ENCODE assay signal across 9 cellular contexts in the genomic region with DNA sequence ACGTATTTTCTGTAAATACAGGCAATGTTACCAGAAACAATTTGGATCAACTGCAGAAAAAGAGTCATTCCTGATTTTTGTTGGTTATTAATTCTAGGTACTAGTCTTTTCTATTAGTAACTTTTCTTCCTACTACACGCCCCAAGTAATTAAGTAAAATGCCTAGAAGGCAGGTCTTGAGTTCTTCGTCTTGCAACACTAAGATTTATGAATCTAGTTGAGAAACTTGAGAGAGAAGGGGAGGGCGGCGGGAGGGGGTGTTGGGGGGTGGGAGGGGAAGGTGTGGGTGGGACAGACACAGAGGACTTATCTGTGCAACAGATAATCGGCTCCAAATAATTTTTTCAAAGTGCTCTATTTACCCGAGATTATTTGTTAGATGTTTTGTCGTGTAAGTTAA. TPM values are rescaled to one million over a fixed set of nuclear protein-coding genes. Genes with fewer than 3 reads are reported as not detected.
DNase-seq lines count a peak whose midpoint lies in the region; ATAC-seq, FAIRE-seq and TF ChIP-seq lines count a peak whose summit lies in the region.
"Had no signal": no experiment of that assay in that cellular context is flagged by ENCODE, and none has a peak within 500 bp of the region (broad histone marks: within the 10 kb centered on the region; RNA-seq: fewer than 3 reads in every experiment).

No MANE protein-coding gene starts in this region.

- DNase-seq in cardiac muscle cell (ENCODE audit: low read depth in 1 of 2, low spot score in 1 of 2): peak in 1 of 2 donors; percentile 3
- no peak for DNase-seq in cardiac septum (ENCODE audit: low spot score)
- no peak for DNase-seq in right lobe of liver
- DNase-seq in hepatic stellate cell (ENCODE audit: low spot score): no peak
- DNase-seq in urothelium cell line (ENCODE audit: low spot score): no peak
- DNase-seq in DMS153 (lab: John Stamatoyannopoulos, UW): no peak
- DNase-seq: NCI-H748 treated with DMSO at 0.1 percent for 48 hours had no signal

- H3K27ac Mint-ChIP-seq in activated naive CD8-positive, alpha-beta T cell: peak overlapping the region; percentile 97

- no peak for TF ChIP-seq CTCF in cardiac muscle cell (IDR thresholded peaks at IDR 0.05; ENCODE audit: low read depth, low read length)
- TF ChIP-seq CTCF in right lobe of liver (IDR thresholded peaks at IDR 0.05): no peak

- H3K4me1 Mint-ChIP-seq in activated naive CD8-positive, alpha-beta T cell (ENCODE audit: low read depth): peaks cover 48% of the 10 kb centered on the region

- H3K36me3 ChIP-seq in cardiac muscle cell (peaks cover 19% of the 10 kb centered on the region), right lobe of liver (no peaks in the 10 kb centered on the region), urinary bladder (ENCODE audit: insufficient read depth) (no peaks in the 10 kb centered on the region)

- H3K9me3 Mint-ChIP-seq in activated naive CD8-positive, alpha-beta T cell (ENCODE audit: low read depth): no peaks in the 10 kb centered on the region

- H3K4me3 ChIP-seq in cardiac muscle cell: peak overlapping the region; percentile 92
- peak overlapping the region; percentile 52 to 71 (median 71) for H3K4me3 ChIP-seq in right lobe of liver
- peak overlapping the region; percentile 89 for H3K4me3 ChIP-seq in urinary bladder (ENCODE audit: low read depth, low read length)

- H3K27me3 ChIP-seq in cardiac muscle cell (no peaks in the 10 kb centered on the region), right lobe of liver (no peaks in the 10 kb centered on the region)

- no peak for FAIRE-seq in urothelium cell line (lab: Jason Lieb, UNC)

- peak overlapping the region; percentile 99 for H3K27ac ChIP-seq in cardiac muscle cell
- no peak overlapping the region for H3K27ac ChIP-seq in right lobe of liver
- H3K27ac ChIP-seq in urinary bladder (ENCODE audit: low read depth): no peak overlapping the region

- TF ChIP-seq POLR2A in right lobe of liver (IDR thresholded peaks at IDR 0.05): no peak

- H3K36me3 Mint-ChIP-seq in activated naive CD8-positive, alpha-beta T cell: peaks cover 10% of the 10 kb centered on the region

- no peak for ATAC-seq in right lobe of liver

- WGBS in right lobe of liver (ENCODE audit: insufficient coverage, low coverage, low lambda C conversion rate, missing lambda C conversion rate): 13% methylated on average over 8 of the region's 8 CpGs
- WGBS in urinary bladder: under 1% methylated on average over 8 of the region's 8 CpGs

- peak overlapping the region; percentile 96 for H3K4me3 Mint-ChIP-seq in activated naive CD8-positive, alpha-beta T cell

- intact Hi-C loops in cardiac septum (cut with DNase I) (loop anchor here (10.0 kb wide), 1 partner anchor 121 kb away; no protein-coding TSS in a partner anchor), right lobe of liver (cut with DNase I) (no loop called here)

- H3K27me3 Mint-ChIP-seq in activated naive CD8-positive, alpha-beta T cell: no peaks in the 10 kb centered on the region

- H3K9me3 ChIP-seq in cardiac muscle cell (ENCODE audit: low read depth): no peaks in the 10 kb centered on the region
- H3K9me3 ChIP-seq in right lobe of liver: no peaks in the 10 kb centered on the region

- H3K4me1 ChIP-seq in cardiac muscle cell (ENCODE audit: low read depth) (peaks cover 29% of the 10 kb centered on the region), right lobe of liver (peaks cover 0 to 13% (median 0%) of the 10 kb centered on the region in 4 donors), urinary bladder (ENCODE audit: insufficient read depth) (no peaks in the 10 kb centered on the region)

RNA-seq across cellular contexts. Expression of a gene that starts 3.0 kb away (rescaled TPM):
- total RNA-seq in cardiac muscle cell (25.3 and 32.6 TPM in 2 replicates), cardiac septum (19.1 TPM), right lobe of liver (10 to 100 TPM; 18.9 to 26.6 (median 25.1) TPM), urinary bladder (30.8 TPM)
- polyA plus RNA-seq in cardiac muscle cell (28.7 and 32.8 TPM in 2 replicates), urinary bladder (21.9 TPM)
